Comparison of ENCODE assay signal across 31 cellular contexts in genomic region chr7:72099784-72100183, GRCh38.
DNase-seq lines count a peak whose midpoint lies in the region; ATAC-seq and TF ChIP-seq lines count a peak whose summit lies in the region.
"Had no signal": no experiment of that assay in that cellular context is flagged by ENCODE, and none has a peak within 500 bp of the region (broad histone marks: within the 10 kb centered on the region; RNA-seq: fewer than 3 reads in every experiment).

No MANE protein-coding gene starts in this region.

- H3K36me3 Mint-ChIP-seq in natural killer cell = no peaks in the 10 kb centered on the region
- H3K36me3 Mint-ChIP-seq: stimulated activated effector memory CD8-positive, alpha-beta T cell treated with anti-CD3 and anti-CD28 coated beads, Interleukin-12 subunit alpha, Interleukin-12 subunit beta, amount 100 ng/mL, for 72 hours; type B pancreatic cell had no signal

- peak overlapping the region; percentile 90 for H3K27ac ChIP-seq in SK-N-MC
- H3K27ac ChIP-seq: body of pancreas, esophagus squamous epithelium, gastroesophageal sphincter, hepatocyte, PC-9, sigmoid colon had no signal

- H3K27ac Mint-ChIP-seq in natural killer cell = no peak overlapping the region
- H3K27ac Mint-ChIP-seq: activated CD4-positive, alpha-beta memory T cell treated with anti-CD3 and anti-CD28 coated beads, Interleukin-2, amount 10 ng/mL, durations not matched to agents 7 days and 5 days; nephron; stimulated activated effector memory CD8-positive, alpha-beta T cell treated with anti-CD3 and anti-CD28 coated beads, Interleukin-12 subunit alpha, Interleukin-12 subunit beta, amount 100 ng/mL, for 72 hours had no signal

- peak overlapping the region; percentile 66 for H3K4me3 ChIP-seq in SK-N-MC
- H3K4me3 ChIP-seq: body of pancreas, esophagus squamous epithelium, gastroesophageal sphincter, hepatocyte, PC-9, sigmoid colon had no signal

- TF ChIP-seq CTCF in natural killer cell (IDR thresholded peaks at IDR 0.05) = no peak

- no peak overlapping the region for H3K4me3 Mint-ChIP-seq in natural killer cell
- H3K4me3 Mint-ChIP-seq: activated CD4-positive, alpha-beta memory T cell treated with anti-CD3 and anti-CD28 coated beads, Interleukin-2, amount 10 ng/mL, durations not matched to agents 7 days and 5 days; nephron; stimulated activated effector memory CD8-positive, alpha-beta T cell treated with anti-CD3 and anti-CD28 coated beads, Interleukin-12 subunit alpha, Interleukin-12 subunit beta, amount 100 ng/mL, for 72 hours had no signal

- intact Hi-C loops in natural killer cell (cut with micrococcal nuclease) = no loop called here

- no peaks in the 10 kb centered on the region for H3K4me1 Mint-ChIP-seq in natural killer cell
- H3K4me1 Mint-ChIP-seq: activated CD4-positive, alpha-beta memory T cell treated with anti-CD3 and anti-CD28 coated beads, Interleukin-2, amount 10 ng/mL, durations not matched to agents 7 days and 5 days; stimulated activated effector memory CD8-positive, alpha-beta T cell treated with anti-CD3 and anti-CD28 coated beads, Interleukin-12 subunit alpha, Interleukin-12 subunit beta, amount 100 ng/mL, for 72 hours had no signal

- peak overlapping the region; percentile 53 for H3K9ac ChIP-seq in SK-N-MC (ENCODE audit: insufficient read length)

- no peaks in the 10 kb centered on the region for H3K9me3 ChIP-seq in SK-N-MC (ENCODE audit: low read depth, low read length)
- H3K9me3 ChIP-seq: body of pancreas, esophagus squamous epithelium, gastroesophageal sphincter, sigmoid colon had no signal

- H3K27me3 Mint-ChIP-seq in natural killer cell (ENCODE audit: low read depth in 2 of 2) = no peaks in the 10 kb centered on the region
- H3K27me3 Mint-ChIP-seq: activated CD4-positive, alpha-beta memory T cell treated with anti-CD3 and anti-CD28 coated beads, Interleukin-2, amount 10 ng/mL, durations not matched to agents 7 days and 5 days had no signal

- DNase-seq in NCI-H82 (lab: John Stamatoyannopoulos, UW) (peak; percentile 35), NCI-H82 treated with DMSO at 0.1 percent for 48 hours (lab: John Stamatoyannopoulos, UW; ENCODE audit: unreplicated experiment) (no peak), SK-N-MC (ENCODE audit: low read depth, low spot score) (peak; percentile 60), islet precursor cell (peak; percentile 12), AML-193 (lab: John Stamatoyannopoulos, UW) (no peak), natural killer cell (no peak), NCI-H1694 treated with DMSO at 0.1 percent for 48 hours (lab: John Stamatoyannopoulos, UW) (no peak), NCI-H748 (lab: John Stamatoyannopoulos, UW; ENCODE audit: unreplicated experiment) (no peak)
- DNase-seq: 8988T; activated CD4-positive, alpha-beta memory T cell treated with anti-CD3 and anti-CD28 coated beads, Interleukin-2, amount 10 ng/mL, durations not matched to agents 7 days and 5 days; activated CD4-positive, alpha-beta T cell treated with anti-CD3 and anti-CD28 coated beads for 1 hour; activated CD8-positive, alpha-beta memory T cell treated with anti-CD3 and anti-CD28 coated beads, Interleukin-2, amount 50 U/mL, for 4 hours; activated naive CD4-positive, alpha-beta T cell treated with Interleukin-2 at 50 U/mL for 16 hours; body of pancreas; C1 segment of cervical spinal cord; COR-L47; DMS79 treated with DMSO at 0.1 percent for 48 hours; esophagus squamous epithelium; left cardiac atrium; NCI-H1092 treated with DMSO at 0.1 percent for 48 hours; NCI-H187; PC-9; stimulated activated CD4-positive, alpha-beta T cell treated with anti-CD3 and anti-CD28 coated beads, Interleukin-15, amount 100 ng/mL, for 24 hours; SW 1271 had no signal

- H3K36me3 ChIP-seq in SK-N-MC (ENCODE audit: insufficient read depth, low read length) = no peaks in the 10 kb centered on the region
- H3K36me3 ChIP-seq: esophagus squamous epithelium, gastroesophageal sphincter, sigmoid colon had no signal

- peaks cover 0 to 2% of the 10 kb centered on the region in 2 donors for H3K9me3 Mint-ChIP-seq in natural killer cell
- H3K9me3 Mint-ChIP-seq: nephron had no signal

- ATAC-seq in natural killer cell = no peak
- ATAC-seq: body of pancreas; gastroesophageal sphincter; left cardiac atrium; Right ventricle myocardium inferior; stimulated activated effector memory CD8-positive, alpha-beta T cell treated with anti-CD3 and anti-CD28 coated beads, Interleukin-12 subunit alpha, Interleukin-12 subunit beta, amount 100 ng/mL, for 72 hours had no signal

Comparison
In these comparisons a context has a peak if more than half of its experiments do, and no peak if none do; other contexts are left out.
1. DNase-seq: peak in NCI-H82 (single experiment), SK-N-MC (single experiment) and islet precursor cell (single experiment); none in NCI-H82 treated with DMSO at 0.1 percent for 48 hours (single experiment), AML-193 (0 of 2), natural killer cell (single experiment), NCI-H1694 treated with DMSO at 0.1 percent for 48 hours (single experiment) and NCI-H748 (single experiment).